15 cellular contexts compared by ENCODE assay signal in the genomic region with DNA sequence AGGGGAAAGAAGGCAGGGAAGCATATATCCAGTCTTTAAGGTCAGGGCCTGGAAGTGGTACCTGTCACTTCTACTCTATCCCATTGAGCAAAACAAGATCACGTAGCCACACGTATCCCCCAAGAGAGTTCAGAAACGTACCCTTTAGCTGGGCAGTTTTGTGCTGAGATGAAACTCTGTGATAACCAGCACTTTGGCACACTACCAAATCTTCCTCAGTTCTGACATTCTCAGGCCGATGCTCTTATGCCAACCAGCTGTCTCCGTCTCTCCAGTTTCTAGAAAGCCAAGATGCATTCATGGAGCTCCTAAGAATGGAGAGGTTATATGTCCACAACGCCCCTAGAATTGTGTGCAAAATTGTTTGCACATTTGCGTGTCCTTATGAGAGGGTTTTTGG.
A peak's percentile ranks its signal among the peaks of the same experiment; 100 is the strongest.
DNase-seq lines count a peak whose midpoint lies in the region; TF ChIP-seq lines count a peak whose summit lies in the region.
"Had no signal": no experiment of that assay in that cellular context is flagged by ENCODE, and none has a peak within 500 bp of the region (broad histone marks: within the 10 kb centered on the region; RNA-seq: fewer than 3 reads in every experiment).

No MANE protein-coding gene starts in this region.

- no peak overlapping the region for H3K4me3 Mint-ChIP-seq in activated T-helper 2 cell treated with anti-CD3 and anti-CD28 coated beads, Interferon-gamma antibody, Interleukin-2, Interleukin-4, amounts not matched to agents 10 μg/mL and 5 μg/mL and 100 μg/mL, durations not matched to agents 14 hours and 24 hours and 36 hours (ENCODE audit: low read depth)
- no peak overlapping the region for H3K4me3 Mint-ChIP-seq in chondrocyte (ENCODE audit: unreplicated experiment)
- H3K4me3 Mint-ChIP-seq: CD4-positive, alpha-beta T cell; IgD-negative memory B cell had no signal

- no peaks in the 10 kb centered on the region for H4K20me1 ChIP-seq in SK-N-SH (ENCODE audit: insufficient read depth)

- H3K27me3 Mint-ChIP-seq in activated T-helper 2 cell treated with anti-CD3 and anti-CD28 coated beads, Interferon-gamma antibody, Interleukin-2, Interleukin-4, amounts not matched to agents 10 μg/mL and 5 μg/mL and 100 μg/mL, durations not matched to agents 14 hours and 24 hours and 36 hours (ENCODE audit: low read depth): no peaks in the 10 kb centered on the region
- H3K27me3 Mint-ChIP-seq in chondrocyte (ENCODE audit: low read depth): peaks cover 4% of the 10 kb centered on the region

- TF ChIP-seq CTCF in SK-N-SH (IDR thresholded peaks at IDR 0.05) (no peak), chondrocyte (IDR thresholded peaks at IDR 0.05) (no peak)

- POLR2A ChIA-PET in SK-N-SH (lab: Yijun Ruan, JAX): no interaction called here

- no peaks in the 10 kb centered on the region for H3K9me3 Mint-ChIP-seq in activated T-helper 2 cell treated with anti-CD3 and anti-CD28 coated beads, Interferon-gamma antibody, Interleukin-2, Interleukin-4, amounts not matched to agents 10 μg/mL and 5 μg/mL and 100 μg/mL, durations not matched to agents 14 hours and 24 hours and 36 hours
- H3K9me3 Mint-ChIP-seq in chondrocyte (ENCODE audit: low read depth): no peaks in the 10 kb centered on the region
- H3K9me3 Mint-ChIP-seq: CD4-positive, alpha-beta T cell had no signal

- no peaks in the 10 kb centered on the region for H3K9me2 ChIP-seq in SK-N-SH

- H3K27me3 ChIP-seq in SJCRH30 (no peaks in the 10 kb centered on the region), SK-N-SH (ENCODE audit: insufficient read depth) (no peaks in the 10 kb centered on the region; the same call in 1 of the 2 replicates)

- H3K4me1 ChIP-seq in SJCRH30 (peaks cover 23% of the 10 kb centered on the region), SK-N-SH (ENCODE audit: control insufficient read depth in 1 of 2, insufficient read depth in 2 of 2, low read depth in 1 of 2, low read length in 1 of 2) (peaks cover 0 to 8% of the 10 kb centered on the region in 2 experiments; a peak in 1 of 4 replicates)
- H3K4me1 ChIP-seq: HAP-1 had no signal

- no peaks in the 10 kb centered on the region for H3F3A ChIP-seq in SK-N-SH (replicated peaks; ENCODE audit: insufficient read depth)

- TF ChIP-seq EP300 in SK-N-SH (IDR thresholded peaks at IDR 0.05; ENCODE audit: borderline replicate concordance in 1 of 2, low read depth in 1 of 2, low read length in 1 of 2): no peak

- WGBS in SK-N-SH (ENCODE audit: low lambda C conversion rate): 22% methylated on average over 7 of the region's 7 CpGs

- H3K79me2 ChIP-seq in SK-N-SH (ENCODE audit: insufficient read depth): no peaks in the 10 kb centered on the region

- H3K27ac ChIP-seq in SJCRH30 (no peak overlapping the region), SK-N-SH (ENCODE audit: low read depth in 2 of 2, low read length in 1 of 2) (no peak overlapping the region)
- H3K27ac ChIP-seq: C4-2B, GM23248 had no signal

- H3K9ac ChIP-seq in SK-N-SH: no peak overlapping the region
- H3K9ac ChIP-seq: GM23248 had no signal

- H3K9me3 ChIP-seq in SJCRH30 (replicated peaks) (no peaks in the 10 kb centered on the region), SK-N-SH (no peaks in the 10 kb centered on the region)
- H3K9me3 ChIP-seq: Caco-2, HAP-1 had no signal

- intact Hi-C loops in activated T-helper 2 cell treated with anti-CD3 and anti-CD28 coated beads, Interferon-gamma antibody, Interleukin-2, Interleukin-4, amounts not matched to agents 10 μg/mL and 5 μg/mL and 100 μg/mL, durations not matched to agents 14 hours and 24 hours and 36 hours (cut with micrococcal nuclease): no loop called here

- no peaks in the 10 kb centered on the region for H3K36me3 ChIP-seq in SJCRH30
- H3K36me3 ChIP-seq in SK-N-SH (replicated peaks in 1 of 2; ENCODE audit: control insufficient read depth in 1 of 2, insufficient read depth in 2 of 2, low read length in 1 of 2): no peaks in the 10 kb centered on the region
- H3K36me3 ChIP-seq: HAP-1 had no signal

- DNase-seq in SJCRH30 (peak; percentile 56 to 87), SK-N-SH (peak; percentile 57), myocyte (ENCODE audit: low read depth) (peak; percentile 22), chondrocyte (ENCODE audit: low spot score) (no peak), GM19238 (ENCODE audit: insufficient read length, low spot score) (no peak)
- DNase-seq in activated T-helper 2 cell treated with anti-CD3 and anti-CD28 coated beads, Interferon-gamma antibody, Interleukin-2, Interleukin-4, amounts not matched to agents 10 μg/mL and 5 μg/mL and 100 μg/mL, durations not matched to agents 14 hours and 24 hours and 36 hours (ENCODE audit: low spot score): no peak
- DNase-seq: ACHN; Caco-2; CD4-positive, alpha-beta T cell; DMS79 treated with DMSO at 0.1 percent for 48 hours; GF-D8; GM23248 had no signal

- no peak overlapping the region for H3K4me3 ChIP-seq in SJCRH30
- no peak overlapping the region for H3K4me3 ChIP-seq in SK-N-SH (ENCODE audit: low read depth in 2 of 2, low read length in 1 of 2)
- H3K4me3 ChIP-seq: GM23248, HAP-1 had no signal

- no peak for TF ChIP-seq RAD21 in SK-N-SH (IDR thresholded peaks at IDR 0.05; ENCODE audit: low read length)

- no peak overlapping the region for H3K27ac Mint-ChIP-seq in activated T-helper 2 cell treated with anti-CD3 and anti-CD28 coated beads, Interferon-gamma antibody, Interleukin-2, Interleukin-4, amounts not matched to agents 10 μg/mL and 5 μg/mL and 100 μg/mL, durations not matched to agents 14 hours and 24 hours and 36 hours
- no peak overlapping the region for H3K27ac Mint-ChIP-seq in chondrocyte (ENCODE audit: unreplicated experiment)
- H3K27ac Mint-ChIP-seq: CD4-positive, alpha-beta T cell; IgD-negative memory B cell had no signal

- CTCF ChIA-PET in SK-N-SH (lab: Yijun Ruan, JAX): interaction anchor here (1.0 to 2.6 kb wide), 2 partner anchors 13 to 34 kb away, joined by 3 to 9 read pairs; no protein-coding TSS in a partner anchor

- no peaks in the 10 kb centered on the region for H3K36me3 Mint-ChIP-seq in activated T-helper 2 cell treated with anti-CD3 and anti-CD28 coated beads, Interferon-gamma antibody, Interleukin-2, Interleukin-4, amounts not matched to agents 10 μg/mL and 5 μg/mL and 100 μg/mL, durations not matched to agents 14 hours and 24 hours and 36 hours (ENCODE audit: low read depth)
- H3K36me3 Mint-ChIP-seq in chondrocyte (ENCODE audit: low read depth): no peaks in the 10 kb centered on the region
- H3K36me3 Mint-ChIP-seq: IgD-negative memory B cell had no signal

- H3K4me1 Mint-ChIP-seq in activated T-helper 2 cell treated with anti-CD3 and anti-CD28 coated beads, Interferon-gamma antibody, Interleukin-2, Interleukin-4, amounts not matched to agents 10 μg/mL and 5 μg/mL and 100 μg/mL, durations not matched to agents 14 hours and 24 hours and 36 hours (ENCODE audit: low read depth): no peaks in the 10 kb centered on the region
- peaks cover 10% of the 10 kb centered on the region for H3K4me1 Mint-ChIP-seq in chondrocyte (ENCODE audit: low read depth)
- H3K4me1 Mint-ChIP-seq: IgD-negative memory B cell had no signal

- H3K4me2 ChIP-seq in SK-N-SH: no peak overlapping the region

- no peak overlapping the region for H2AFZ ChIP-seq in SK-N-SH (ENCODE audit: low read depth)
- H2AFZ ChIP-seq: GM23248 had no signal

TF ChIP-seq in SK-N-SH, 30 proteins besides CTCF, POLR2A, EP300 and RAD21:
- TF ChIP-seq FOXJ3 (CRISPR knock-in tag; IDR thresholded peaks at IDR 0.05) (no peak), GATA2 (CRISPR knock-in tag; IDR thresholded peaks at IDR 0.05) (peak; percentile 58)
TF ChIP-seq in SK-N-SH: peak in this region for 1.

Comparison
In these comparisons a context has a peak if more than half of its experiments do, and no peak if none do; other contexts are left out.
1. DNase-seq: peak in SJCRH30 (2 of 2), SK-N-SH (single experiment) and myocyte (single experiment); none in activated T-helper 2 cell treated with anti-CD3 and anti-CD28 coated beads, Interferon-gamma antibody, Interleukin-2, Interleukin-4, amounts not matched to agents 10 μg/mL and 5 μg/mL and 100 μg/mL, durations not matched to agents 14 hours and 24 hours and 36 hours (single experiment), chondrocyte (single experiment) and GM19238 (single experiment).